Comparison of ENCODE assay signal across 14 cellular contexts in genomic region chr3:112482675-112483074, GRCh38.
DNase-seq lines count a peak whose midpoint lies in the region; ATAC-seq and TF ChIP-seq lines count a peak whose summit lies in the region.
"Had no signal": no experiment of that assay in that cellular context is flagged by ENCODE, and none has a peak within 500 bp of the region (broad histone marks: within the 10 kb centered on the region; RNA-seq: fewer than 3 reads in every experiment).

No MANE protein-coding gene starts in this region.

- H3K79me2 ChIP-seq in MM.1S (ENCODE audit: low read length) = no peaks in the 10 kb centered on the region

- peak overlapping the region; percentile 29 for H3K4me3 Mint-ChIP-seq in T-helper 1 cell treated with Interleukin-12 subunit alpha and Interleukin-12 subunit beta and Interleukin-4 antibody, amounts not matched to agents 30 μg/mL and 1 μg/mL, for 36 hours
- peak overlapping the region; percentile 15 for H3K4me3 Mint-ChIP-seq in activated naive CD8-positive, alpha-beta T cell treated with anti-CD3 and anti-CD28 coated beads, Interleukin-2, amount 50 U/mL, for 24 hours

- no peaks in the 10 kb centered on the region for H3K9me3 ChIP-seq in MM.1S (replicated peaks; ENCODE audit: insufficient read depth, low read length)
- H3K9me3 ChIP-seq: colonic mucosa, heart right ventricle, spleen had no signal

- H3K36me3 ChIP-seq in MM.1S (replicated peaks; ENCODE audit: insufficient read depth, low read length) = no peaks in the 10 kb centered on the region
- H3K36me3 ChIP-seq: colonic mucosa, heart right ventricle had no signal

- H3K27ac ChIP-seq in MM.1S (ENCODE audit: low read length) (peak overlapping the region; percentile 11; the same call in 1 of the 2 replicates), caudate nucleus (ENCODE audit: low read depth, low read length) (no peak overlapping the region)
- H3K27ac ChIP-seq: colonic mucosa, heart right ventricle had no signal

- H3K4me2 ChIP-seq in MM.1S (ENCODE audit: low read depth, low read length) = peak overlapping the region; percentile 59

- peaks cover 1% of the 10 kb centered on the region for H3K9me3 Mint-ChIP-seq in T-helper 1 cell treated with Interleukin-12 subunit alpha and Interleukin-12 subunit beta and Interleukin-4 antibody, amounts not matched to agents 30 μg/mL and 1 μg/mL, for 36 hours
- no peaks in the 10 kb centered on the region for H3K9me3 Mint-ChIP-seq in activated naive CD8-positive, alpha-beta T cell treated with anti-CD3 and anti-CD28 coated beads, Interleukin-2, amount 50 U/mL, for 24 hours

- H3K4me1 ChIP-seq in MM.1S (ENCODE audit: low read length) = peaks cover 26% of the 10 kb centered on the region
- H3K4me1 ChIP-seq: colonic mucosa had no signal

- peaks cover 26% of the 10 kb centered on the region for H3K36me3 Mint-ChIP-seq in T-helper 1 cell treated with Interleukin-12 subunit alpha and Interleukin-12 subunit beta and Interleukin-4 antibody, amounts not matched to agents 30 μg/mL and 1 μg/mL, for 36 hours (ENCODE audit: low read depth)
- peaks cover 55% of the 10 kb centered on the region for H3K36me3 Mint-ChIP-seq in activated naive CD8-positive, alpha-beta T cell treated with anti-CD3 and anti-CD28 coated beads, Interleukin-2, amount 50 U/mL, for 24 hours (ENCODE audit: low read depth)

- no peaks in the 10 kb centered on the region for H3K9me2 ChIP-seq in MM.1S (replicated peaks; ENCODE audit: insufficient read depth, low read length)

- ATAC-seq in GM19452 (IDR thresholded peaks at IDR 0.05; ENCODE audit: unreplicated experiment) (peak; percentile 52), SK-N-SH treated with all-trans-retinoic acid at 6 μM for 48 hours (no peak)
- no peak for ATAC-seq in activated naive CD8-positive, alpha-beta T cell treated with anti-CD3 and anti-CD28 coated beads, Interleukin-2, amount 50 U/mL, for 24 hours
- ATAC-seq: esophagus mucosa, heart right ventricle, K562 had no signal

- no peak overlapping the region for H3K9ac ChIP-seq in MM.1S (ENCODE audit: low read length)

- H3K27ac Mint-ChIP-seq in T-helper 1 cell treated with Interleukin-12 subunit alpha and Interleukin-12 subunit beta and Interleukin-4 antibody, amounts not matched to agents 30 μg/mL and 1 μg/mL, for 36 hours = peak overlapping the region; percentile 62
- peak overlapping the region; percentile 7 for H3K27ac Mint-ChIP-seq in activated naive CD8-positive, alpha-beta T cell treated with anti-CD3 and anti-CD28 coated beads, Interleukin-2, amount 50 U/mL, for 24 hours

- peaks cover 41% of the 10 kb centered on the region for H3K4me1 Mint-ChIP-seq in T-helper 1 cell treated with Interleukin-12 subunit alpha and Interleukin-12 subunit beta and Interleukin-4 antibody, amounts not matched to agents 30 μg/mL and 1 μg/mL, for 36 hours (ENCODE audit: low read depth)
- H3K4me1 Mint-ChIP-seq in activated naive CD8-positive, alpha-beta T cell treated with anti-CD3 and anti-CD28 coated beads, Interleukin-2, amount 50 U/mL, for 24 hours = peaks cover 66% of the 10 kb centered on the region

- no peak for DNase-seq in T-helper 1 cell
- peak; percentile 54 for DNase-seq in MM.1S
- no peak for DNase-seq in activated naive CD8-positive, alpha-beta T cell treated with anti-CD3 and anti-CD28 coated beads, Interleukin-2, amount 50 U/mL, for 24 hours
- DNase-seq in DMS 273 (lab: John Stamatoyannopoulos, UW; ENCODE audit: unreplicated experiment) = no peak
- DNase-seq in caudate nucleus (lab: John Stamatoyannopoulos, UW) = no peak
- DNase-seq: colonic mucosa, heart right ventricle, posterior cingulate gyrus, spleen had no signal

- peaks cover 12% of the 10 kb centered on the region for H3F3A ChIP-seq in MM.1S (ENCODE audit: insufficient read depth, low read length)

- no peak overlapping the region for H3K4me3 ChIP-seq in MM.1S (ENCODE audit: low read length)
- H3K4me3 ChIP-seq: colonic mucosa, heart right ventricle, K562, spleen had no signal

- H4K20me1 ChIP-seq in MM.1S (ENCODE audit: insufficient read depth, low read length) = no peaks in the 10 kb centered on the region

- TF ChIP-seq CTCF in MM.1S (IDR thresholded peaks at IDR 0.05; ENCODE audit: low read length) = no peak

- no peak overlapping the region for H2AFZ ChIP-seq in MM.1S (ENCODE audit: low read length)

- no peaks in the 10 kb centered on the region for H3K27me3 Mint-ChIP-seq in T-helper 1 cell treated with Interleukin-12 subunit alpha and Interleukin-12 subunit beta and Interleukin-4 antibody, amounts not matched to agents 30 μg/mL and 1 μg/mL, for 36 hours (ENCODE audit: low read depth)
- H3K27me3 Mint-ChIP-seq in activated naive CD8-positive, alpha-beta T cell treated with anti-CD3 and anti-CD28 coated beads, Interleukin-2, amount 50 U/mL, for 24 hours = no peaks in the 10 kb centered on the region

- H3K27me3 ChIP-seq in MM.1S (replicated peaks; ENCODE audit: insufficient read depth, low read length) = no peaks in the 10 kb centered on the region
- H3K27me3 ChIP-seq: colonic mucosa, heart right ventricle, spleen had no signal

TF ChIP-seq in SK-N-SH treated with all-trans-retinoic acid at 6 μM for 48 hours, 23 proteins besides CTCF, POLR2A, EP300 and RAD21:
- TF ChIP-seq POU6F1 (CRISPR knock-in tag; IDR thresholded peaks at IDR 0.05; ENCODE audit: borderline replicate concordance, low read depth) (no peak), ZNF565 (CRISPR knock-in tag; conservative IDR thresholded peaks at IDR 0.05; ENCODE audit: low read depth) (no peak), CSDC2 (CRISPR knock-in tag; IDR thresholded peaks at IDR 0.05) (no peak), OSR1 (CRISPR knock-in tag; IDR thresholded peaks at IDR 0.05) (no peak), SNAI2 (CRISPR knock-in tag; IDR thresholded peaks at IDR 0.05) (no peak), CREB5 (CRISPR knock-in tag; IDR thresholded peaks at IDR 0.05; ENCODE audit: low read depth) (no peak)
